ENCODE assay signal across 1 cellular context in the genomic region with DNA sequence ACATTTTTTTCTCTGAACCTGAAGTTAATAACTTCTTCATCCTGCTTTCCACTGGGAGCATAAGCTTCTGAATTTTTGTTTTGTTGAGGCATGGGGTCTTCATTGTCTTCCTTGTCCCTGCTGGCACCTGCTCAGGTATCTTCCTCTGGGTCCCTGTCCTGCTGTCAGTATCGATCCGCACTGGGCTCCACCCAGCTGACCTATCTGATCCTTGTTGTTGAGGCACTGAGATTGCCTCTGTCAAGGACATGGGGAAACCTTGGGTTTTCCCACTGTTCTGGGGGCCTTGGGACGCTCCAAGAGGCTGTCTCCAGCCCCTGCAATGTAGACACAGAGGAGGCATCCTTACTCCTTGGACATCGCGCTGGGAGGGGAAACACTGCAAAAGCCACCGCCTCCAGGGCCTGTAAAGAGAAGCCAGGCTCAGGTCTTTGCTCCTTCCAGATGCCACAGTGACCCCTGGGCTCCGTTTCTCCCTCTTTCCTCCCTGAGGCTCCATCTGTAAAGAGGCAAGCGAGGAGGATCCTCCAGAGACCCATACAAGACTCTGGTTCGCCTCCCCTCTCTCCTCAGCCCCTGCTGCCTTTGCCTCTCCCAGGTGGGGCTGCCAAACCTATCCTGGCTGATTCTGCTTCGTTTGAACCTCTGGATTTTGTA.
TF ChIP-seq lines count a peak whose summit lies in the region.

No MANE protein-coding gene starts in this region.

TF ChIP-seq in H1, 55 proteins besides CTCF, POLR2A, EP300 and RAD21:
- TF ChIP-seq EZH2 (IDR thresholded peaks at IDR 0.05; ENCODE audit: low read depth, low read length, severe bottlenecking): no peak
- TF ChIP-seq YY1 (IDR thresholded peaks at IDR 0.05; ENCODE audit: low read depth, low read length): peak; percentile 52; the same call in 1 of the 2 replicates
